Comparison of ENCODE assay signal across 12 cellular contexts in genomic region chr5:54671111-54671531, GRCh38.
DNase-seq lines count a peak whose midpoint lies in the region; ATAC-seq, FAIRE-seq and TF ChIP-seq lines count a peak whose summit lies in the region.
"Had no signal": no experiment of that assay in that cellular context is flagged by ENCODE, and none has a peak within 500 bp of the region (broad histone marks: within the 10 kb centered on the region; RNA-seq: fewer than 3 reads in every experiment).

No MANE protein-coding gene starts in this region.

- no peaks in the 10 kb centered on the region for H3K27me3 Mint-ChIP-seq in activated B cell treated with CpG ODN at 0.5 μM for 24 hours
- H3K27me3 Mint-ChIP-seq: activated naive CD4-positive, alpha-beta T cell treated with anti-CD3 and anti-CD28 coated beads, Interleukin-2, amount 50 U/mL, for 24 hours had no signal

- CTCF ChIA-PET in activated B cell treated with CpG ODN at 0.5 μM for 24 hours (lab: Charles Lee), result interaction anchor here (0.8 kb wide), 1 partner anchor 196 kb away, joined by 3 read pairs; no protein-coding TSS in a partner anchor

- intact Hi-C loops in activated B cell treated with CpG ODN at 0.5 μM for 24 hours (cut with micrococcal nuclease) (loop anchor here (5.0 kb wide), 2 partner anchors 81 to 101 kb away; no protein-coding TSS in a partner anchor), left cardiac atrium (cut with DNase I) (loop anchor here in 1 of 2 donors (5.0 kb wide), 1 partner anchor 41 kb away; no protein-coding TSS in a partner anchor)

- POLR2A ChIA-PET in activated B cell treated with CpG ODN at 0.5 μM for 24 hours (lab: Charles Lee), result interaction anchor here (0.8 to 1.0 kb wide), 2 partner anchors 25 to 60 kb away, joined by 4 read pairs; no protein-coding TSS in a partner anchor

- DNase-seq in activated B cell treated with CpG ODN at 0.5 μM for 24 hours, result no peak
- no peak for DNase-seq in left cardiac atrium
- DNase-seq in stimulated activated effector memory CD8-positive, alpha-beta T cell treated with anti-CD3 and anti-CD28 coated beads, Interleukin-12 subunit alpha, Interleukin-12 subunit beta, amount 100 ng/mL, for 72 hours (ENCODE audit: low spot score in 2 of 2), result no peak
- no peak for DNase-seq in nucleus accumbens (lab: John Stamatoyannopoulos, UW)
- DNase-seq in urothelium cell line (ENCODE audit: low spot score), result no peak
- no peak for DNase-seq in NCI-H2107 (lab: John Stamatoyannopoulos, UW)
- DNase-seq: activated CD4-positive, alpha-beta T cell treated with anti-CD3 and anti-CD28 coated beads for 4 hours; NCI-H1930; SHP77 had no signal

- peaks cover 73% of the 10 kb centered on the region for H3K4me1 Mint-ChIP-seq in activated B cell treated with CpG ODN at 0.5 μM for 24 hours
- peaks cover 51% of the 10 kb centered on the region for H3K4me1 Mint-ChIP-seq in stimulated activated effector memory CD8-positive, alpha-beta T cell treated with anti-CD3 and anti-CD28 coated beads, Interleukin-12 subunit alpha, Interleukin-12 subunit beta, amount 100 ng/mL, for 72 hours

- no peaks in the 10 kb centered on the region for H3K36me3 Mint-ChIP-seq in activated B cell treated with CpG ODN at 0.5 μM for 24 hours (ENCODE audit: low read depth)
- H3K36me3 Mint-ChIP-seq in stimulated activated effector memory CD8-positive, alpha-beta T cell treated with anti-CD3 and anti-CD28 coated beads, Interleukin-12 subunit alpha, Interleukin-12 subunit beta, amount 100 ng/mL, for 72 hours, result peaks cover 5% of the 10 kb centered on the region
- H3K36me3 Mint-ChIP-seq: activated naive CD4-positive, alpha-beta T cell treated with anti-CD3 and anti-CD28 coated beads, Interleukin-2, amount 50 U/mL, for 24 hours had no signal

- no peak overlapping the region for H3K4me3 Mint-ChIP-seq in activated B cell treated with CpG ODN at 0.5 μM for 24 hours
- H3K4me3 Mint-ChIP-seq in stimulated activated effector memory CD8-positive, alpha-beta T cell treated with anti-CD3 and anti-CD28 coated beads, Interleukin-12 subunit alpha, Interleukin-12 subunit beta, amount 100 ng/mL, for 72 hours, result no peak overlapping the region
- H3K4me3 Mint-ChIP-seq: activated naive CD4-positive, alpha-beta T cell treated with anti-CD3 and anti-CD28 coated beads, Interleukin-2, amount 50 U/mL, for 24 hours had no signal

- peaks cover 11% of the 10 kb centered on the region for H3K9me3 Mint-ChIP-seq in activated B cell treated with CpG ODN at 0.5 μM for 24 hours
- peaks cover 10% of the 10 kb centered on the region for H3K9me3 Mint-ChIP-seq in stimulated activated effector memory CD8-positive, alpha-beta T cell treated with anti-CD3 and anti-CD28 coated beads, Interleukin-12 subunit alpha, Interleukin-12 subunit beta, amount 100 ng/mL, for 72 hours

- FAIRE-seq in urothelium cell line (lab: Jason Lieb, UNC), result no peak

- peak overlapping the region; percentile 69 for H3K27ac Mint-ChIP-seq in activated B cell treated with CpG ODN at 0.5 μM for 24 hours
- H3K27ac Mint-ChIP-seq in stimulated activated effector memory CD8-positive, alpha-beta T cell treated with anti-CD3 and anti-CD28 coated beads, Interleukin-12 subunit alpha, Interleukin-12 subunit beta, amount 100 ng/mL, for 72 hours, result no peak overlapping the region

- ATAC-seq in HG02870 (IDR thresholded peaks at IDR 0.05; ENCODE audit: unreplicated experiment), result peak; percentile 64
- ATAC-seq in activated B cell treated with CpG ODN at 0.5 μM for 24 hours (ENCODE audit: low read depth), result peak; percentile 23
- ATAC-seq in left cardiac atrium, result peak; percentile 41 to 43
- ATAC-seq in stimulated activated effector memory CD8-positive, alpha-beta T cell treated with anti-CD3 and anti-CD28 coated beads, Interleukin-12 subunit alpha, Interleukin-12 subunit beta, amount 100 ng/mL, for 72 hours, result peak; percentile 45
- ATAC-seq in GM18520 (IDR thresholded peaks at IDR 0.05; ENCODE audit: unreplicated experiment), result no peak

- no peak for TF ChIP-seq CTCF in activated B cell treated with CpG ODN at 0.5 μM for 24 hours (IDR thresholded peaks at IDR 0.05)
